Comparison of ENCODE assay signal across 1 cellular context in the genomic region with DNA sequence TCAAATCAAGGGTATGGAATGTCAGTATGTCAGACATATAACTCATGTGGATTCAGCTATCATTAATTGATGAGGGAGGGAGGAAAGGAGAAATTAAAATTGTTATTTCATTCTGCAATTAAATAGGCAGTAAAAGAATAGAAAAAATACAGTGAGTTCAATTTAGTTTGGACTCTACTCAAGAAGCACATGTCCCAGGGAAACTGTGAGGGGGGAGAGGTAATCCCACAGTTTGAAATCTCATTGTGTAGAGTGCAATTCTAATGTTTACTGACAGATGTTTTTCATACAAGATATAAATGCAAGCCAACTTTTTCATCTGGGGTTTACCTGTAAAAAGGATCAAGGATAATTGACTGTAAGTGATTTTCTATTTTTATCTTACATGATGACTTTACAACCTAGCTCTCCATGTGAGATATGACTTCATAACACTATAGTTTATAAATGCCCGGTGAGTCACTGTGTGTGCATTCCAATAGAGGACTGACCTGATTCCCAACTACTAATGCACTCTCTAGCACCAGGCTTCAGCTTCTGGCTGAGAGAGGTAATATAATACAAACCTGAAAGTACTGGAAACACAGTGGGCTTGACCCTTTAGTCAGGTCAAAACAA.
A peak's percentile ranks its signal among the peaks of the same experiment; 100 is the strongest.
TF ChIP-seq lines count a peak whose summit lies in the region.

No MANE protein-coding gene starts in this region.

TF ChIP-seq in IMR-90, 13 proteins besides CTCF, POLR2A, EP300 and RAD21 (continued from another document):
- TF ChIP-seq, protein P1, sequence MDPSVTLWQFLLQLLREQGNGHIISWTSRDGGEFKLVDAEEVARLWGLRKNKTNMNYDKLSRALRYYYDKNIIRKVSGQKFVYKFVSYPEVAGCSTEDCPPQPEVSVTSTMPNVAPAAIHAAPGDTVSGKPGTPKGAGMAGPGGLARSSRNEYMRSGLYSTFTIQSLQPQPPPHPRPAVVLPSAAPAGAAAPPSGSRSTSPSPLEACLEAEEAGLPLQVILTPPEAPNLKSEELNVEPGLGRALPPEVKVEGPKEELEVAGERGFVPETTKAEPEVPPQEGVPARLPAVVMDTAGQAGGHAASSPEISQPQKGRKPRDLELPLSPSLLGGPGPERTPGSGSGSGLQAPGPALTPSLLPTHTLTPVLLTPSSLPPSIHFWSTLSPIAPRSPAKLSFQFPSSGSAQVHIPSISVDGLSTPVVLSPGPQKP (IDR thresholded peaks at IDR 0.05; ENCODE audit: borderline replicate concordance, low read depth, low read length): no peak
- TF ChIP-seq CHD1 (IDR thresholded peaks at IDR 0.05; ENCODE audit: low read depth, low read length) (no peak), CEBPB (IDR thresholded peaks at IDR 0.05; ENCODE audit: low read depth, low read length) (peak; percentile 13; the same call in 1 of the 2 replicates)
